Comparison of ENCODE assay signal across 27 cellular contexts in genomic region chr12:44779766-44780165, GRCh38.
"Had no signal": no experiment of that assay in that cellular context is flagged by ENCODE, and none has a peak within 500 bp of the region (broad histone marks: within the 10 kb centered on the region; RNA-seq: fewer than 3 reads in every experiment).

No MANE protein-coding gene starts in this region.

- H3K4me3 Mint-ChIP-seq: mesothelial cell of epicardium; natural killer cell treated with Interleukin-12 subunit alpha and Interleukin-12 subunit beta and Interleukin-15 and Interleukin-18, amount 100 ng/mL, for 72 hours; stimulated activated naive B cell treated with anti-CD40 and anti-IgM and Interleukin-4, amounts not matched to agents 10 μg/mL and 1 μg/mL and 100 μg/mL, for 72 hours had no signal

- H3K27ac Mint-ChIP-seq: mesothelial cell of epicardium; naive B cell; natural killer cell treated with Interleukin-12 subunit alpha and Interleukin-12 subunit beta and Interleukin-15 and Interleukin-18, amount 100 ng/mL, for 72 hours; stimulated activated naive B cell treated with anti-CD40 and anti-IgM and Interleukin-4, amounts not matched to agents 10 μg/mL and 1 μg/mL and 100 μg/mL, for 72 hours had no signal

- ATAC-seq: left colon; natural killer cell treated with Interleukin-12 subunit alpha and Interleukin-12 subunit beta and Interleukin-15 and Interleukin-18, amount 100 ng/mL, for 72 hours; pancreas; right cardiac atrium; sciatic nerve; stimulated activated naive B cell treated with anti-CD40 and anti-IgM and Interleukin-4, amounts not matched to agents 10 μg/mL and 1 μg/mL and 100 μg/mL, for 72 hours; stimulated activated naive CD8-positive, alpha-beta T cell treated with anti-CD3 and anti-CD28 coated beads, Interleukin-15, Interleukin-2, amounts not matched to agents 100 U/mL and 50 U/mL, for 24 hours had no signal

- H3K9me3 ChIP-seq: pancreas, prostate gland, tibial nerve, upper lobe of left lung, vagina had no signal

- H3K36me3 ChIP-seq: left ventricle myocardium inferior, pancreas, prostate gland, tibial nerve, upper lobe of left lung, vagina had no signal

- H3K27me3 Mint-ChIP-seq: stimulated activated naive B cell treated with anti-CD40 and anti-IgM and Interleukin-4, amounts not matched to agents 10 μg/mL and 1 μg/mL and 100 μg/mL, for 72 hours had no signal

- H3K27me3 ChIP-seq: pancreas, tibial nerve, upper lobe of left lung, vagina had no signal

- DNase-seq: hippocampal formation; kidney; left colon; left ventricle myocardium inferior; mesendoderm; naive B cell; nucleus accumbens; pancreas; posterior cingulate gyrus; retina; right cardiac atrium; stimulated activated CD4-positive, alpha-beta T cell treated with anti-CD3 and anti-CD28 coated beads, Interleukin-12 subunit alpha, Interleukin-12 subunit beta, amount 100 ng/mL, for 4 hours; stimulated activated CD4-positive, alpha-beta T cell treated with anti-CD3 and anti-CD28 coated beads, Interleukin-15, amount 100 ng/mL, for 24 hours; stimulated activated CD4-positive, alpha-beta T cell treated with anti-CD3 and anti-CD28 coated beads, Interleukin-2, amount 100 ng/mL, for 24 hours; stimulated activated CD4-positive, alpha-beta T cell treated with anti-CD3 and anti-CD28 coated beads, Interleukin-4, amount 100 ng/mL, for 1 hour; stimulated activated naive B cell treated with anti-CD40 and anti-IgM and Interleukin-4, amounts not matched to agents 10 μg/mL and 1 μg/mL and 100 μg/mL, for 72 hours; stimulated activated naive CD8-positive, alpha-beta T cell treated with anti-CD3 and anti-CD28 coated beads, Interleukin-15, Interleukin-2, amounts not matched to agents 100 U/mL and 50 U/mL, for 24 hours; substantia nigra; upper lobe of left lung had no signal

- H3K4me1 ChIP-seq: left ventricle myocardium inferior, pancreas, prostate gland, tibial nerve, upper lobe of left lung, vagina had no signal

- H3K4me3 ChIP-seq: left ventricle myocardium inferior, lung, pancreas, prostate gland, skin epidermis, tibial nerve, upper lobe of left lung, vagina had no signal

- H3K27ac ChIP-seq: left ventricle myocardium inferior, pancreas, prostate gland, skin epidermis, tibial nerve, upper lobe of left lung, vagina had no signal

- H3K4me1 Mint-ChIP-seq: mesothelial cell of epicardium; stimulated activated naive B cell treated with anti-CD40 and anti-IgM and Interleukin-4, amounts not matched to agents 10 μg/mL and 1 μg/mL and 100 μg/mL, for 72 hours had no signal

- H3K36me3 Mint-ChIP-seq: mesothelial cell of epicardium; naive B cell; natural killer cell treated with Interleukin-12 subunit alpha and Interleukin-12 subunit beta and Interleukin-15 and Interleukin-18, amount 100 ng/mL, for 72 hours; stimulated activated naive B cell treated with anti-CD40 and anti-IgM and Interleukin-4, amounts not matched to agents 10 μg/mL and 1 μg/mL and 100 μg/mL, for 72 hours had no signal
